ENCODE assay signal across 29 cellular contexts in the genomic region with DNA sequence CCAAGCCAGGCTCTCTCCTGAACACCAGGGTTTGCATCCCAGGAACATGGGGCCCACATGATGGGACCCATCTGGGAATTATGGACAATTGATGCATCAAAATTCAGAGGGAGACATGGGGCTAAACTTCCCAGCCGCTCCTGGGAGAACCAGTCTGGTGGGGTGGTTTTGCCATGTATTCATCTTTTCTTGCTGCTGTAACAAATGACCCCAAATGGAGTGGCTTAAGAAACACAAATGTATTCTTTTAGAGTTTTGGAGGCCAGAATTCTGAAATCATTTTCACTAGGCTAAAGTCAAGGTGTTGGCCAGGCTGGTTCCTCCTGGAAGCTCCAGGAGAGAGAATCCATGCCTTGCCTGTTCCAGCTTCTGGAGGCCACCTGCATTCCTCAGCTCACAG.
"Had no signal": no experiment of that assay in that cellular context is flagged by ENCODE, and none has a peak within 500 bp of the region (broad histone marks: within the 10 kb centered on the region; RNA-seq: fewer than 3 reads in every experiment).

No MANE protein-coding gene starts in this region.

- ATAC-seq: stimulated activated effector memory CD8-positive, alpha-beta T cell treated with anti-CD3 and anti-CD28 coated beads, Interleukin-12 subunit alpha, Interleukin-12 subunit beta, amount 100 ng/mL, for 72 hours; stimulated activated memory B cell treated with anti-CD40 and anti-IgM and Interleukin-4, amounts not matched to agents 10 μg/mL and 1 μg/mL and 100 μg/mL, for 72 hours; stimulated activated naive B cell treated with anti-CD40 and anti-IgM and Interleukin-4, amounts not matched to agents 10 μg/mL and 1 μg/mL and 100 μg/mL, for 72 hours; stimulated activated naive CD8-positive, alpha-beta T cell treated with anti-CD3 and anti-CD28 coated beads, Interleukin-15, amount 100 ng/mL, for 72 hours; stimulated activated naive CD8-positive, alpha-beta T cell treated with anti-CD3 and anti-CD28 coated beads, Interleukin-15, Interleukin-2, amounts not matched to agents 100 U/mL and 50 U/mL, for 24 hours; upper lobe of right lung had no signal

- H3K27me3 ChIP-seq: stomach, suprapubic skin, testis, thyroid gland, tibial artery, tibial nerve, upper lobe of left lung, upper lobe of right lung, uterus, vagina had no signal

- H3K36me3 ChIP-seq: stomach, suprapubic skin, thoracic aorta, thyroid gland, tibial artery, tibial nerve, transverse colon, upper lobe of left lung, upper lobe of right lung, uterus, vagina had no signal

- H3K27ac ChIP-seq: stomach, suprapubic skin, testis, thoracic aorta, thyroid gland, tibial artery, tibial nerve, transverse colon, upper lobe of left lung, upper lobe of right lung, uterus, vagina had no signal

- H3K4me3 Mint-ChIP-seq: stimulated activated effector memory CD8-positive, alpha-beta T cell treated with anti-CD3 and anti-CD28 coated beads, Interleukin-12 subunit alpha, Interleukin-12 subunit beta, amount 100 ng/mL, for 72 hours; stimulated activated memory B cell treated with anti-CD40 and anti-IgM and Interleukin-4, amounts not matched to agents 10 μg/mL and 1 μg/mL and 100 μg/mL, for 72 hours; stimulated activated naive B cell treated with anti-CD40 and anti-IgM and Interleukin-4, amounts not matched to agents 10 μg/mL and 1 μg/mL and 100 μg/mL, for 72 hours; stimulated activated naive CD8-positive, alpha-beta T cell treated with anti-CD3 and anti-CD28 coated beads, Interleukin-15, amount 100 ng/mL, for 72 hours; stimulated activated naive CD8-positive, alpha-beta T cell treated with anti-CD3 and anti-CD28 coated beads, Interleukin-15, Interleukin-2, amounts not matched to agents 100 ng/mL and 50 ng/mL, for 24 hours; type B pancreatic cell had no signal

- H3K4me1 ChIP-seq: stomach, suprapubic skin, testis, thyroid gland, tibial nerve, transverse colon, upper lobe of left lung, upper lobe of right lung, uterus, vagina had no signal

- H3K9me3 ChIP-seq: stomach, suprapubic skin, testis, thoracic aorta, thyroid gland, tibial artery, tibial nerve, transverse colon, upper lobe of left lung, upper lobe of right lung, uterus, vagina had no signal

- FAIRE-seq: urothelium cell line had no signal

- H3K9me3 Mint-ChIP-seq: stimulated activated effector memory CD8-positive, alpha-beta T cell treated with anti-CD3 and anti-CD28 coated beads, Interleukin-12 subunit alpha, Interleukin-12 subunit beta, amount 100 ng/mL, for 72 hours; stimulated activated memory B cell treated with anti-CD40 and anti-IgM and Interleukin-4, amounts not matched to agents 10 μg/mL and 1 μg/mL and 100 μg/mL, for 72 hours; stimulated activated naive B cell treated with anti-CD40 and anti-IgM and Interleukin-4, amounts not matched to agents 10 μg/mL and 1 μg/mL and 100 μg/mL, for 72 hours; stimulated activated naive CD8-positive, alpha-beta T cell treated with anti-CD3 and anti-CD28 coated beads, Interleukin-15, amount 100 ng/mL, for 72 hours; stimulated activated naive CD8-positive, alpha-beta T cell treated with anti-CD3 and anti-CD28 coated beads, Interleukin-15, Interleukin-2, amounts not matched to agents 100 ng/mL and 50 ng/mL, for 24 hours; type B pancreatic cell had no signal

- DNase-seq: stimulated activated CD4-positive, alpha-beta T cell treated with anti-CD3 and anti-CD28 coated beads, Interleukin-2, amount 100 ng/mL, for 48 hours; stimulated activated CD4-positive, alpha-beta T cell treated with anti-CD3 and anti-CD28 coated beads, Interleukin-4, amount 100 ng/mL, for 1 hour; stimulated activated CD4-positive, alpha-beta T cell treated with anti-CD3 and anti-CD28 coated beads, Interleukin-4, amount 100 ng/mL, for 24 hours; stimulated activated CD4-positive, alpha-beta T cell treated with anti-CD3 and anti-CD28 coated beads, Interleukin-4, amount 100 ng/mL, for 4 hours; stimulated activated CD8-positive, alpha-beta memory T cell treated with anti-CD3 and anti-CD28 coated beads, Interleukin-4, amount 100 ng/mL, for 48 hours; stimulated activated naive B cell treated with anti-CD40 and anti-IgM and Interleukin-4, amounts not matched to agents 10 μg/mL and 1 μg/mL and 100 μg/mL, for 72 hours; stimulated activated naive CD4-positive, alpha-beta T cell; stimulated activated naive CD4-positive, alpha-beta T cell treated with Interleukin-2 at 50 U/mL for 16 hours; stimulated activated naive CD8-positive, alpha-beta T cell treated with anti-CD3 and anti-CD28 coated beads, Interleukin-15, amount 100 ng/mL, for 72 hours; stimulated activated naive CD8-positive, alpha-beta T cell treated with anti-CD3 and anti-CD28 coated beads, Interleukin-15, Interleukin-2, amounts not matched to agents 100 U/mL and 50 U/mL, for 24 hours; stomach; substantia nigra; testis; thyroid gland; tibial artery; transverse colon; trophoblast cell; upper lobe of left lung; upper lobe of right lung; uterus had no signal

- H3K36me3 Mint-ChIP-seq: stimulated activated effector memory CD8-positive, alpha-beta T cell treated with anti-CD3 and anti-CD28 coated beads, Interleukin-12 subunit alpha, Interleukin-12 subunit beta, amount 100 ng/mL, for 72 hours; stimulated activated memory B cell treated with anti-CD40 and anti-IgM and Interleukin-4, amounts not matched to agents 10 μg/mL and 1 μg/mL and 100 μg/mL, for 72 hours; stimulated activated naive B cell treated with anti-CD40 and anti-IgM and Interleukin-4, amounts not matched to agents 10 μg/mL and 1 μg/mL and 100 μg/mL, for 72 hours; type B pancreatic cell had no signal

- H3K4me1 Mint-ChIP-seq: stimulated activated effector memory CD8-positive, alpha-beta T cell treated with anti-CD3 and anti-CD28 coated beads, Interleukin-12 subunit alpha, Interleukin-12 subunit beta, amount 100 ng/mL, for 72 hours; stimulated activated memory B cell treated with anti-CD40 and anti-IgM and Interleukin-4, amounts not matched to agents 10 μg/mL and 1 μg/mL and 100 μg/mL, for 72 hours; stimulated activated naive B cell treated with anti-CD40 and anti-IgM and Interleukin-4, amounts not matched to agents 10 μg/mL and 1 μg/mL and 100 μg/mL, for 72 hours; stimulated activated naive CD8-positive, alpha-beta T cell treated with anti-CD3 and anti-CD28 coated beads, Interleukin-15, amount 100 ng/mL, for 72 hours had no signal

- H3K4me3 ChIP-seq: stomach, suprapubic skin, testis, thoracic aorta, thyroid gland, tibial artery, tibial nerve, transverse colon, upper lobe of left lung, upper lobe of right lung, uterus, vagina had no signal

- H3K27ac Mint-ChIP-seq: stimulated activated effector memory CD8-positive, alpha-beta T cell treated with anti-CD3 and anti-CD28 coated beads, Interleukin-12 subunit alpha, Interleukin-12 subunit beta, amount 100 ng/mL, for 72 hours; stimulated activated memory B cell treated with anti-CD40 and anti-IgM and Interleukin-4, amounts not matched to agents 10 μg/mL and 1 μg/mL and 100 μg/mL, for 72 hours; stimulated activated naive B cell treated with anti-CD40 and anti-IgM and Interleukin-4, amounts not matched to agents 10 μg/mL and 1 μg/mL and 100 μg/mL, for 72 hours; stimulated activated naive CD8-positive, alpha-beta T cell treated with anti-CD3 and anti-CD28 coated beads, Interleukin-15, Interleukin-2, amounts not matched to agents 100 ng/mL and 50 ng/mL, for 24 hours; type B pancreatic cell had no signal
